In the genomic region with DNA sequence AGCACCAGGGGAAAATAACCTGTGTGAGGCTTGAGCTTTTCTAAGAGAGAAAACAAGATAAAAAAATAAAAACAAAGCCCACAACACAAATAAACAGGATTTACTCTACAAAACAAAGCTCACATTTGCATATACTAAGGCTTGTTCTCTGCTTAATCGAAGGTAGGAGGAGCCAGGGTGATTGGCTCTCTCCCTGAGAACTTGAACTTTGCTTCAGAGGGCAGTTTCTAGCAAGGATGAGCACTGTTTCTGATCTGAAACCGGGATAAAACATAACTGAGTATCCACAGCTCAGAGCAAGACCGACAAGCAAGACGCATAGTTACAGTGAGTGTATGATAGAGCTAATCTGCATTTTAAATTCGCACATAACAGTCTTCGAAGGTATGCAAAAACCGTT, we compare ENCODE assay signal across 25 cellular contexts.
A peak's percentile ranks its signal among the peaks of the same experiment; 100 is the strongest.
DNase-seq lines count a peak whose midpoint lies in the region; ATAC-seq, FAIRE-seq and TF ChIP-seq lines count a peak whose summit lies in the region.
"Had no signal": no experiment of that assay in that cellular context is flagged by ENCODE, and none has a peak within 500 bp of the region (broad histone marks: within the 10 kb centered on the region; RNA-seq: fewer than 3 reads in every experiment).

No MANE protein-coding gene starts in this region.

- WGBS in liver, result 67% methylated on average over 7 of the region's 7 CpGs
- 47% methylated on average over 7 of the region's 7 CpGs for WGBS in HepG2 (ENCODE audit: low lambda C conversion rate)

- DNase-seq in HepG2 (ENCODE audit: low spot score) (no peak), left colon (no peak), mucosa of descending colon (no peak), COR-L47 (lab: John Stamatoyannopoulos, UW) (no peak), erythroblast (lab: John Stamatoyannopoulos, UW) (no peak)
- DNase-seq in stimulated activated CD8-positive, alpha-beta memory T cell treated with anti-CD3 and anti-CD28 coated beads, Interleukin-4, amount 100 ng/mL, for 48 hours, result no peak
- DNase-seq: CD4-positive, CD25-positive, alpha-beta regulatory T cell; CD8-positive, alpha-beta T cell; DMS 273 treated with DMSO at 0.1 percent for 48 hours; DMS79; EL; GDM1; GOT3; H9 had no signal

- H2AFZ ChIP-seq in HepG2 (ENCODE audit: low read length), result no peak overlapping the region

- H3K27ac ChIP-seq in liver (ENCODE audit: low read depth in 1 of 2, low read length in 2 of 2) (no peak overlapping the region), HepG2 (ENCODE audit: extremely low read length, insufficient read depth, low read length) (no peak overlapping the region)
- H3K27ac ChIP-seq: 22Rv1, BLaER1, C4-2B had no signal

- H3K36me3 ChIP-seq in liver (ENCODE audit: control insufficient read depth in 4 of 4, insufficient read depth in 3 of 4, low read depth in 1 of 4, low read length in 3 of 4) (no peaks in the 10 kb centered on the region), HepG2 (replicated peaks in 1 of 2; ENCODE audit: control insufficient read depth in 1 of 2, insufficient read depth in 2 of 2, low read length in 2 of 2) (no peaks in the 10 kb centered on the region), mucosa of descending colon (ENCODE audit: low read depth) (no peaks in the 10 kb centered on the region)
- H3K36me3 ChIP-seq: BLaER1 had no signal

- no TSS peak for BruUV-seq in HepG2 (replicated peaks; lab: Mats Ljungman, UMichigan)

- TF ChIP-seq POLR2A in HepG2 (IDR thresholded peaks at IDR 0.05; ENCODE audit: insufficient read depth in 1 of 2, low read depth in 2 of 2, low read length in 2 of 2) (no peak), erythroblast (IDR thresholded peaks at IDR 0.05; ENCODE audit: low read length) (no peak)

- no peaks in the 10 kb centered on the region for H4K20me1 ChIP-seq in HepG2 (ENCODE audit: insufficient read depth, low read length)
- H4K20me1 ChIP-seq: BLaER1 had no signal

- no peak for FAIRE-seq in HepG2 (lab: Jason Lieb, UNC)
- FAIRE-seq: A204.1, D721Med, GM12878, GM18507, GM19239 had no signal

- H3K4me2 ChIP-seq in HepG2 (ENCODE audit: low read depth, low read length), result no peak overlapping the region
- H3K4me2 ChIP-seq: BLaER1 had no signal

- H3K9ac ChIP-seq in liver (ENCODE audit: low read depth in 1 of 2, low read length in 2 of 2) (no peak overlapping the region), HepG2 (ENCODE audit: insufficient read depth, low read depth, low read length) (no peak overlapping the region)
- H3K9ac ChIP-seq: BLaER1 had no signal

- ATAC-seq in HepG2 (no peak), left colon (peak; percentile 43), mucosa of descending colon (peak; percentile 34), GM18520 (IDR thresholded peaks at IDR 0.05; ENCODE audit: unreplicated experiment) (no peak)
- ATAC-seq: CD8-positive, alpha-beta T cell; GM12878; HCT116 had no signal

- H3K4me1 ChIP-seq in liver (ENCODE audit: control insufficient read depth in 4 of 4, insufficient read depth in 4 of 4, low read length in 3 of 4), result peaks cover 0 to 8% (median 4%) of the 10 kb centered on the region in 4 donors
- no peaks in the 10 kb centered on the region for H3K4me1 ChIP-seq in HepG2 (ENCODE audit: insufficient read depth, low read length)
- peaks cover 11% of the 10 kb centered on the region for H3K4me1 ChIP-seq in mucosa of descending colon (ENCODE audit: low read depth)
- H3K4me1 ChIP-seq: BLaER1 had no signal

- CTCF ChIA-PET in HepG2 (lab: Yijun Ruan, JAX; ENCODE audit: low intra/inter-chr PET ratio, low total read pairs), result no interaction called here

- TF ChIP-seq CTCF in liver (IDR thresholded peaks at IDR 0.05; ENCODE audit: low read depth, low read length, missing input control), result no peak
- TF ChIP-seq CTCF in HepG2 (CRISPR knock-in tag; IDR thresholded peaks at IDR 0.05), result no peak
- TF ChIP-seq CTCF in mucosa of descending colon (IDR thresholded peaks at IDR 0.05), result no peak

- no peak for TF ChIP-seq RAD21 in liver (IDR thresholded peaks at IDR 0.05)
- no peak for TF ChIP-seq RAD21 in HepG2 (CRISPR knock-in tag; IDR thresholded peaks at IDR 0.05)

- no peaks in the 10 kb centered on the region for H3K79me2 ChIP-seq in HepG2 (ENCODE audit: insufficient read depth, low read length)

- H3K4me3 ChIP-seq in liver (ENCODE audit: low read depth in 1 of 3, low read length in 3 of 3) (no peak overlapping the region), HepG2 (replicated peaks in 1 of 3; ENCODE audit: insufficient read depth in 1 of 3, low read depth in 2 of 3, low read length in 3 of 3) (no peak overlapping the region), mucosa of descending colon (no peak overlapping the region)
- H3K4me3 ChIP-seq: BLaER1, GM12878 had no signal

- intact Hi-C loops in HepG2 (cut with micrococcal nuclease; ENCODE audit: unreplicated experiment) (no loop called here), left colon (cut with DNase I, micrococcal nuclease) (no loop called here), mucosa of descending colon (cut with DNase I, micrococcal nuclease) (no loop called here)

- POLR2A ChIA-PET in HepG2 (lab: Yijun Ruan, JAX), result no interaction called here

- H3K9me3 ChIP-seq in liver (ENCODE audit: control insufficient read depth in 4 of 4, low read length in 3 of 4) (no peaks in the 10 kb centered on the region), HepG2 (ENCODE audit: low read length) (no peaks in the 10 kb centered on the region), mucosa of descending colon (no peaks in the 10 kb centered on the region)
- H3K9me3 ChIP-seq: BLaER1 had no signal

- H3K27me3 ChIP-seq in liver (ENCODE audit: control insufficient read depth in 4 of 4, insufficient read depth in 4 of 4, low read length in 3 of 4) (no peaks in the 10 kb centered on the region), HepG2 (ENCODE audit: control insufficient read depth in 1 of 2, insufficient read depth in 2 of 2, low read length in 2 of 2) (no peaks in the 10 kb centered on the region)
- H3K27me3 ChIP-seq: BLaER1 had no signal

- TF ChIP-seq EP300 in HepG2 (IDR thresholded peaks at IDR 0.05; ENCODE audit: low read depth in 2 of 2, low read length in 2 of 2), result no peak
- no peak for TF ChIP-seq EP300 in HepG2 (CRISPR knock-in tag; IDR thresholded peaks at IDR 0.05; ENCODE audit: borderline replicate concordance)

- in situ Hi-C loops in HepG2 (cut with HindIII; ENCODE audit: extremely low pct_ligation_motif_present, low pct_unique_long_range_greater_than_20kb), result no loop called here

TF ChIP-seq in liver, 16 proteins besides CTCF, POLR2A, EP300 and RAD21 (continues in another document):
- TF ChIP-seq, protein P1, sequence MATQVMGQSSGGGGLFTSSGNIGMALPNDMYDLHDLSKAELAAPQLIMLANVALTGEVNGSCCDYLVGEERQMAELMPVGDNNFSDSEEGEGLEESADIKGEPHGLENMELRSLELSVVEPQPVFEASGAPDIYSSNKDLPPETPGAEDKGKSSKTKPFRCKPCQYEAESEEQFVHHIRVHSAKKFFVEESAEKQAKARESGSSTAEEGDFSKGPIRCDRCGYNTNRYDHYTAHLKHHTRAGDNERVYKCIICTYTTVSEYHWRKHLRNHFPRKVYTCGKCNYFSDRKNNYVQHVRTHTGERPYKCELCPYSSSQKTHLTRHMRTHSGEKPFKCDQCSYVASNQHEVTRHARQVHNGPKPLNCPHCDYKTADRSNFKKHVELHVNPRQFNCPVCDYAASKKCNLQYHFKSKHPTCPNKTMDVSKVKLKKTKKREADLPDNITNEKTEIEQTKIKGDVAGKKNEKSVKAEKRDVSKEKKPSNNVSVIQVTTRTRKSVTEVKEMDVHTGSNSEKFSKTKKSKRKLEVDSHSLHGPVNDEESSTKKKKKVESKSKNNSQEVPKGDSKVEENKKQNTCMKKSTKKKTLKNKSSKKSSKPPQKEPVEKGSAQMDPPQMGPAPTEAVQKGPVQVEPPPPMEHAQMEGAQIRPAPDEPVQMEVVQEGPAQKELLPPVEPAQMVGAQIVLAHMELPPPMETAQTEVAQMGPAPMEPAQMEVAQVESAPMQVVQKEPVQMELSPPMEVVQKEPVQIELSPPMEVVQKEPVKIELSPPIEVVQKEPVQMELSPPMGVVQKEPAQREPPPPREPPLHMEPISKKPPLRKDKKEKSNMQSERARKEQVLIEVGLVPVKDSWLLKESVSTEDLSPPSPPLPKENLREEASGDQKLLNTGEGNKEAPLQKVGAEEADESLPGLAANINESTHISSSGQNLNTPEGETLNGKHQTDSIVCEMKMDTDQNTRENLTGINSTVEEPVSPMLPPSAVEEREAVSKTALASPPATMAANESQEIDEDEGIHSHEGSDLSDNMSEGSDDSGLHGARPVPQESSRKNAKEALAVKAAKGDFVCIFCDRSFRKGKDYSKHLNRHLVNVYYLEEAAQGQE (IDR thresholded peaks at IDR 0.05), result no peak
- TF ChIP-seq FOXA2 (IDR thresholded peaks at IDR 0.05), result no peak

TF ChIP-seq in HepG2, 621 proteins besides CTCF, POLR2A, EP300 and RAD21 (continues in another document):
- TF ChIP-seq MIER3 (CRISPR knock-in tag; IDR thresholded peaks at IDR 0.05; ENCODE audit: borderline replicate concordance), result no peak
- TF ChIP-seq TGIF2 (CRISPR knock-in tag; IDR thresholded peaks at IDR 0.05), result no peak
- TF ChIP-seq, protein P2, sequence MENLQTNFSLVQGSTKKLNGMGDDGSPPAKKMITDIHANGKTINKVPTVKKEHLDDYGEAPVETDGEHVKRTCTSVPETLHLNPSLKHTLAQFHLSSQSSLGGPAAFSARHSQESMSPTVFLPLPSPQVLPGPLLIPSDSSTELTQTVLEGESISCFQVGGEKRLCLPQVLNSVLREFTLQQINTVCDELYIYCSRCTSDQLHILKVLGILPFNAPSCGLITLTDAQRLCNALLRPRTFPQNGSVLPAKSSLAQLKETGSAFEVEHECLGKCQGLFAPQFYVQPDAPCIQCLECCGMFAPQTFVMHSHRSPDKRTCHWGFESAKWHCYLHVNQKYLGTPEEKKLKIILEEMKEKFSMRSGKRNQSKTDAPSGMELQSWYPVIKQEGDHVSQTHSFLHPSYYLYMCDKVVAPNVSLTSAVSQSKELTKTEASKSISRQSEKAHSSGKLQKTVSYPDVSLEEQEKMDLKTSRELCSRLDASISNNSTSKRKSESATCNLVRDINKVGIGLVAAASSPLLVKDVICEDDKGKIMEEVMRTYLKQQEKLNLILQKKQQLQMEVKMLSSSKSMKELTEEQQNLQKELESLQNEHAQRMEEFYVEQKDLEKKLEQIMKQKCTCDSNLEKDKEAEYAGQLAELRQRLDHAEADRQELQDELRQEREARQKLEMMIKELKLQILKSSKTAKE (CRISPR knock-in tag; IDR thresholded peaks at IDR 0.05; ENCODE audit: borderline replicate concordance), result no peak
- TF ChIP-seq ZNF839 (CRISPR knock-in tag; IDR thresholded peaks at IDR 0.05; ENCODE audit: borderline replicate concordance), result no peak
- TF ChIP-seq ZSCAN12 (CRISPR knock-in tag; IDR thresholded peaks at IDR 0.05), result no peak
- TF ChIP-seq, protein P3, sequence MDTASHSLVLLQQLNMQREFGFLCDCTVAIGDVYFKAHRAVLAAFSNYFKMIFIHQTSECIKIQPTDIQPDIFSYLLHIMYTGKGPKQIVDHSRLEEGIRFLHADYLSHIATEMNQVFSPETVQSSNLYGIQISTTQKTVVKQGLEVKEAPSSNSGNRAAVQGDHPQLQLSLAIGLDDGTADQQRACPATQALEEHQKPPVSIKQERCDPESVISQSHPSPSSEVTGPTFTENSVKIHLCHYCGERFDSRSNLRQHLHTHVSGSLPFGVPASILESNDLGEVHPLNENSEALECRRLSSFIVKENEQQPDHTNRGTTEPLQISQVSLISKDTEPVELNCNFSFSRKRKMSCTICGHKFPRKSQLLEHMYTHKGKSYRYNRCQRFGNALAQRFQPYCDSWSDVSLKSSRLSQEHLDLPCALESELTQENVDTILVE (CRISPR knock-in tag; IDR thresholded peaks at IDR 0.05), result no peak

Comparison
In these comparisons a context has a peak if more than half of its experiments do, and no peak if none do; other contexts are left out.
1. ATAC-seq: peak in left colon (single experiment) and mucosa of descending colon (single experiment); none in HepG2 (single experiment) and GM18520 (single experiment).